ENCODE assay signal across 1 cellular context in the genomic region with DNA sequence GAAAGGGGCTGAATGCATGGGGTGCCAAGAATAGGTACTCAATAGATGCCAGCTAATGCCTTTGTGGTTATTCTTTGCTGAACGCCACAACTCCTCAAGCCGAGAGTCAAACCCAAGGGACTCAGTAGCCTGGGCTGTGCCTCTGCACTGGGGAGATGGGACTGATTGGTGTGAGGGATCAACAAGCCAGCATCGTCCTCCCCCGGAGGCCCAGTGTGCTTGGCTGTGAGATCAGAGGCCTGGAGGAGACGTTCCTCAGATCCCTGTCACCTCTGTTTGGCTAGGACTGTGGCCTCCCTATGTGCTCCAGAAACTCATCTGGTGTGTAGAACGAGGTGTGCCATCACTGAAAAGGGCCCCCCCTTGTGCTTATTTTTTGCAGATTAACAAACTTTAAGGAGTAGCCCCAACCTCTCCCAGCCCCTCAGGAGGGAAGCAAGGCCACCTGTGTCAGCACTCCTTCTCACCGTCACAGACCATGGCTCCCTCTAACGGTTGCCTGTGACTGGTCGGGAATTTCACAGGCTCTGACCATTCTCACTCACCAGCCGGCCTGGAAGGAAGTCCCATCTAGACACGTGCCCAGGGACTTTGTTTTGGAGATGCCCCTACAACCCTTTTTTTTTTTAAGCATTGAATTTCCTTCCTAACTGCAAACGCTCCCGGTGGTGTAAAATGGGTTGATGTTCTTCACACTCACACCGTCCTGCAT.
TF ChIP-seq lines count a peak whose summit lies in the region.

No MANE protein-coding gene starts in this region.

TF ChIP-seq in HEK293T, 16 proteins besides CTCF, POLR2A, EP300 and RAD21 (continued from another document):
- TF ChIP-seq FOXM1 (IDR thresholded peaks at IDR 0.05; ENCODE audit: borderline replicate concordance) (no peak), TARDBP (IDR thresholded peaks at IDR 0.05) (no peak), HDGF (IDR thresholded peaks at IDR 0.05; ENCODE audit: borderline replicate concordance) (no peak), ELF4 (IDR thresholded peaks at IDR 0.05) (no peak), ARNT (IDR thresholded peaks at IDR 0.05) (no peak)
